8 cellular contexts compared by ENCODE assay signal in the genomic region with DNA sequence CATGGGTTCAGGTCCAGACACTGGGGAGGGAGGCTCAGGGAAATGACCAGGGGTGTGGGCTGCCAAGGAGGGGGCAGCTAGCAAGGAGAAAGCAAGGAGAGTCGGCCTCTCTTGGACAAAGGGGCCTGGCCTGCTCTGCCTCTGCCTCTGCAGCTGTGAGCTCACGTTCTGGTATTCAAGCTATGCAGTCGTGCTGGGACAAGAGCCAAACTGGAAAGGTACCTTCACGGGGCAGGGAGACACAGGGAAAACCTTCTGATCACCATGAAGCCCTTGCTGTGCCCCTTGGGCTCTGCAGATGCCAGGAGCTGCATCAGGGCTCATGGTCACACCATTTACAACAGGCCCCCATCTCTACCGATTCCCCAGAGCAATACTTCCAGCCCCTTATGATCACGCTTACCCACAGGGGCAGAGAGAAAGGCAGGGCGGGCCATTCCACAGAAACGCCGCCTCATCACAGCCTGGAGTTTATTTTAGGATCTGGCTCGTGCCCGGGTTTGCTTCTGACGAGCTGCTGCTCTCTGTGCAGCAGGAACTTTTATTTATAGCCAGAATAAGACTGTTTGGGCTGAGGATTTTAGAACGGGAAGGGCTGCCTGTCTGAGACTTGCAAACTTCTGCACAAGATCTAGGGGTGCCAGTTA.
DNase-seq lines count a peak whose midpoint lies in the region; ATAC-seq and TF ChIP-seq lines count a peak whose summit lies in the region.

No MANE protein-coding gene starts in this region.

- no peaks in the 10 kb centered on the region for H3K4me1 ChIP-seq in HEK293 (ENCODE audit: control insufficient read depth, insufficient read depth, low read length)
- peaks cover 38% of the 10 kb centered on the region for H3K4me1 ChIP-seq in hepatocyte (ENCODE audit: insufficient read depth)

- H3K79me2 ChIP-seq in hepatocyte = peaks cover 6% of the 10 kb centered on the region

- ATAC-seq in GM18870 (IDR thresholded peaks at IDR 0.05; ENCODE audit: unreplicated experiment) = no peak

- 24% methylated on average over 13 of the region's 13 CpGs for WGBS in hepatocyte (ENCODE audit: low lambda C conversion rate, missing lambda C conversion rate)

- no peak overlapping the region for H2AFZ ChIP-seq in hepatocyte

- TF ChIP-seq CTCF in HEK293 (tag by site-specific recombination; IDR thresholded peaks at IDR 0.05) = no peak
- TF ChIP-seq CTCF in astrocyte of the spinal cord (IDR thresholded peaks at IDR 0.05; ENCODE audit: low read depth, low read length) = no peak
- no peak for TF ChIP-seq CTCF in hepatocyte (IDR thresholded peaks at IDR 0.05; ENCODE audit: poor library complexity)
- TF ChIP-seq CTCF in WERI-Rb-1 (IDR thresholded peaks at IDR 0.05; ENCODE audit: low read depth, low read length) = no peak

- H3K4me3 ChIP-seq in HEK293 (ENCODE audit: low read depth, low read length) (no peak overlapping the region), astrocyte of the spinal cord (ENCODE audit: low read depth, low read length) (no peak overlapping the region), hepatocyte (no peak overlapping the region), skeletal muscle cell (ENCODE audit: low read depth, low read length) (no peak overlapping the region), WERI-Rb-1 (ENCODE audit: low read depth, low read length) (no peak overlapping the region)

- DNase-seq in astrocyte of the spinal cord (ENCODE audit: low read depth, low spot score) = peak; percentile 85
- DNase-seq in hepatocyte (ENCODE audit: low spot score) = peak; percentile 84
- DNase-seq in skeletal muscle cell (ENCODE audit: low read depth) = peak; percentile 57
- DNase-seq in WERI-Rb-1 = no peak
- DNase-seq in AML-193 (lab: John Stamatoyannopoulos, UW) = no peak
- no peak for DNase-seq in NCI-H2227 (lab: John Stamatoyannopoulos, UW; ENCODE audit: unreplicated experiment)

- no peaks in the 10 kb centered on the region for H4K20me1 ChIP-seq in hepatocyte (ENCODE audit: insufficient read depth, poor library complexity, severe bottlenecking)

- CTCF ChIA-PET in HEK293 (lab: Yijun Ruan, JAX) = interaction anchor here (0.6 to 3.3 kb wide), 13 partner anchors 9 to 651 kb away, joined by 3 to 16 read pairs (median 4); partner anchors contain the start of gene RAPGEF1

- H3K27ac ChIP-seq in HEK293 (ENCODE audit: extremely low read depth, low read depth, low read length) = no peak overlapping the region
- peak overlapping the region; percentile 98 for H3K27ac ChIP-seq in hepatocyte
- H3K27ac ChIP-seq in WERI-Rb-1 = no peak overlapping the region

- in situ Hi-C loops in astrocyte of the spinal cord (cut with HindIII; ENCODE audit: low sequenced_read_pairs) = no loop called here

- H3K9me3 ChIP-seq in HEK293 (ENCODE audit: control insufficient read depth, insufficient read depth, low read depth, low read length) (no peaks in the 10 kb centered on the region), hepatocyte (ENCODE audit: low read depth) (no peaks in the 10 kb centered on the region), WERI-Rb-1 (ENCODE audit: severe bottlenecking) (no peaks in the 10 kb centered on the region)

- H3K36me3 ChIP-seq in HEK293 (ENCODE audit: control insufficient read depth in 2 of 2, insufficient read depth in 1 of 2, low read length in 2 of 2) (peaks cover 0 to 32% of the 10 kb centered on the region in 2 experiments; a peak in 1 of 3 replicates), hepatocyte (replicated peaks; ENCODE audit: insufficient read depth, low read depth) (no peaks in the 10 kb centered on the region), WERI-Rb-1 (no peaks in the 10 kb centered on the region; the same call in none of the 2 replicates)

- H3K9me2 ChIP-seq in hepatocyte (replicated peaks; ENCODE audit: insufficient read depth) = no peaks in the 10 kb centered on the region

- peak overlapping the region; percentile 69 for H3K4me2 ChIP-seq in hepatocyte

- POLR2A ChIA-PET in HEK293 (lab: Yijun Ruan, JAX) = interaction anchor here (1.0 to 1.4 kb wide), 4 partner anchors 9 to 130 kb away, joined by 3 to 8 read pairs (median 4); no protein-coding TSS in a partner anchor

- H3K27me3 ChIP-seq in hepatocyte (no peaks in the 10 kb centered on the region), WERI-Rb-1 (ENCODE audit: insufficient read depth, low read depth, severe bottlenecking) (no peaks in the 10 kb centered on the region)

TF ChIP-seq in HEK293, 187 proteins besides CTCF, POLR2A, EP300 and RAD21:
- TF ChIP-seq ZNF274 (IDR thresholded peaks at IDR 0.05; ENCODE audit: low read length) (no peak), ZNF274 (tag by site-specific recombination; IDR thresholded peaks at IDR 0.05; ENCODE audit: borderline replicate concordance) (no peak), ZNF600 (tag by site-specific recombination; IDR thresholded peaks at IDR 0.05) (peak; percentile 58; the same call in 1 of the 2 replicates), ZNF416 (tag by site-specific recombination; IDR thresholded peaks at IDR 0.05) (no peak), ZNF626 (tag by site-specific recombination; IDR thresholded peaks at IDR 0.05) (no peak)
- TF ChIP-seq, protein P1, sequence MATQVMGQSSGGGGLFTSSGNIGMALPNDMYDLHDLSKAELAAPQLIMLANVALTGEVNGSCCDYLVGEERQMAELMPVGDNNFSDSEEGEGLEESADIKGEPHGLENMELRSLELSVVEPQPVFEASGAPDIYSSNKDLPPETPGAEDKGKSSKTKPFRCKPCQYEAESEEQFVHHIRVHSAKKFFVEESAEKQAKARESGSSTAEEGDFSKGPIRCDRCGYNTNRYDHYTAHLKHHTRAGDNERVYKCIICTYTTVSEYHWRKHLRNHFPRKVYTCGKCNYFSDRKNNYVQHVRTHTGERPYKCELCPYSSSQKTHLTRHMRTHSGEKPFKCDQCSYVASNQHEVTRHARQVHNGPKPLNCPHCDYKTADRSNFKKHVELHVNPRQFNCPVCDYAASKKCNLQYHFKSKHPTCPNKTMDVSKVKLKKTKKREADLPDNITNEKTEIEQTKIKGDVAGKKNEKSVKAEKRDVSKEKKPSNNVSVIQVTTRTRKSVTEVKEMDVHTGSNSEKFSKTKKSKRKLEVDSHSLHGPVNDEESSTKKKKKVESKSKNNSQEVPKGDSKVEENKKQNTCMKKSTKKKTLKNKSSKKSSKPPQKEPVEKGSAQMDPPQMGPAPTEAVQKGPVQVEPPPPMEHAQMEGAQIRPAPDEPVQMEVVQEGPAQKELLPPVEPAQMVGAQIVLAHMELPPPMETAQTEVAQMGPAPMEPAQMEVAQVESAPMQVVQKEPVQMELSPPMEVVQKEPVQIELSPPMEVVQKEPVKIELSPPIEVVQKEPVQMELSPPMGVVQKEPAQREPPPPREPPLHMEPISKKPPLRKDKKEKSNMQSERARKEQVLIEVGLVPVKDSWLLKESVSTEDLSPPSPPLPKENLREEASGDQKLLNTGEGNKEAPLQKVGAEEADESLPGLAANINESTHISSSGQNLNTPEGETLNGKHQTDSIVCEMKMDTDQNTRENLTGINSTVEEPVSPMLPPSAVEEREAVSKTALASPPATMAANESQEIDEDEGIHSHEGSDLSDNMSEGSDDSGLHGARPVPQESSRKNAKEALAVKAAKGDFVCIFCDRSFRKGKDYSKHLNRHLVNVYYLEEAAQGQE (tag by site-specific recombination; IDR thresholded peaks at IDR 0.05) = no peak
TF ChIP-seq in HEK293: peak in this region for 1.

Comparison
In these comparisons a context has a peak if more than half of its experiments do, and no peak if none do; other contexts are left out.
1. DNase-seq: peak in astrocyte of the spinal cord (single experiment), hepatocyte (single experiment) and skeletal muscle cell (single experiment); none in WERI-Rb-1 (single experiment), AML-193 (0 of 2) and NCI-H2227 (single experiment).